In genomic region chr18:21109936-21110666, GRCh38 we compare ENCODE assay signal across 7 cellular contexts. TPM values are rescaled to one million over a fixed set of nuclear protein-coding genes. Genes with fewer than 3 reads are reported as not detected.
DNase-seq lines count a peak whose midpoint lies in the region; ATAC-seq and TF ChIP-seq lines count a peak whose summit lies in the region.

No MANE protein-coding gene starts in this region.

- ATAC-seq in GM23338 (no peak), RWPE2 (ENCODE audit: low read depth) (no peak), left colon (no peak), GM19328 (IDR thresholded peaks at IDR 0.05; ENCODE audit: unreplicated experiment) (no peak)

- H3K27ac ChIP-seq in GM23338 (ENCODE audit: low read depth) (no peak overlapping the region), RWPE2 (ENCODE audit: poor library complexity, severe bottlenecking) (peak overlapping the region; percentile 81), smooth muscle cell (ENCODE audit: low read depth) (peak overlapping the region; percentile 87)

- no peaks in the 10 kb centered on the region for H3K9me3 Mint-ChIP-seq in GM23338

- H3K4me3 ChIP-seq in GM23338 (peak overlapping the region; percentile 94), RWPE2 (ENCODE audit: severe bottlenecking) (peak overlapping the region; percentile 92), fibroblast of the aortic adventitia (ENCODE audit: low read depth, low read length) (peak overlapping the region; percentile 95), smooth muscle cell (peak overlapping the region; percentile 99)

- WGBS in smooth muscle cell (ENCODE audit: low lambda C conversion rate), result 2% methylated on average over 8 of the region's 8 CpGs

- H3K4me1 Mint-ChIP-seq in GM23338, result peaks cover 16% of the 10 kb centered on the region

- H3K9me2 ChIP-seq in GM23338 (ENCODE audit: insufficient read depth), result no peaks in the 10 kb centered on the region

- TF ChIP-seq CTCF in GM23338 (conservative IDR thresholded peaks at IDR 0.05; ENCODE audit: low read depth in 2 of 2) (no peak), RWPE2 (IDR thresholded peaks at IDR 0.05; ENCODE audit: poor library complexity, severe bottlenecking) (no peak), fibroblast of the aortic adventitia (IDR thresholded peaks at IDR 0.05; ENCODE audit: insufficient read depth, low read length) (no peak), smooth muscle cell (IDR thresholded peaks at IDR 0.05; ENCODE audit: borderline replicate concordance, insufficient read depth, poor library complexity, severe bottlenecking) (no peak)

- H3K4me1 ChIP-seq in GM23338 (ENCODE audit: insufficient read depth), result peaks cover 28% of the 10 kb centered on the region
- peaks cover 9% of the 10 kb centered on the region for H3K4me1 ChIP-seq in RWPE2 (ENCODE audit: insufficient read depth, poor library complexity, severe bottlenecking)
- peaks cover 19% of the 10 kb centered on the region for H3K4me1 ChIP-seq in smooth muscle cell (ENCODE audit: low read depth)

- peak overlapping the region; percentile 91 for H3K9ac ChIP-seq in smooth muscle cell (ENCODE audit: low read depth)

- H3K27me3 ChIP-seq in GM23338 (ENCODE audit: insufficient read depth), result peaks cover 11% of the 10 kb centered on the region
- no peaks in the 10 kb centered on the region for H3K27me3 ChIP-seq in RWPE2 (ENCODE audit: insufficient read depth, poor library complexity, severe bottlenecking)
- H3K27me3 ChIP-seq in smooth muscle cell (ENCODE audit: low read depth), result no peaks in the 10 kb centered on the region

- H3K9me3 ChIP-seq in RWPE2 (ENCODE audit: severe bottlenecking), result no peaks in the 10 kb centered on the region
- H3K9me3 ChIP-seq in smooth muscle cell (replicated peaks; ENCODE audit: low read depth), result no peaks in the 10 kb centered on the region

- H3K4me3 Mint-ChIP-seq in GM23338, result no peak overlapping the region; the same call in 2 of the 3 replicates

- H3K36me3 ChIP-seq in GM23338 (ENCODE audit: insufficient read depth), result no peaks in the 10 kb centered on the region
- peaks cover 8% of the 10 kb centered on the region for H3K36me3 ChIP-seq in RWPE2 (ENCODE audit: low read depth)
- H3K36me3 ChIP-seq in smooth muscle cell (ENCODE audit: low read depth), result no peaks in the 10 kb centered on the region

- H3K79me2 ChIP-seq in GM23338 (replicated peaks; ENCODE audit: insufficient read depth) (peaks cover 57% of the 10 kb centered on the region), smooth muscle cell (ENCODE audit: low read depth) (peaks cover 63% of the 10 kb centered on the region)

- DNase-seq in GM23338 (ENCODE audit: low spot score), result no peak
- DNase-seq in RWPE2 (ENCODE audit: low spot score), result no peak
- DNase-seq in fibroblast of the aortic adventitia (ENCODE audit: low read depth), result no peak
- no peak for DNase-seq in smooth muscle cell (lab: John Stamatoyannopoulos, UW; ENCODE audit: unreplicated experiment)
- DNase-seq in left colon, result no peak
- DNase-seq in T-helper 9 cell, result no peak

- H3F3A ChIP-seq in GM23338 (replicated peaks; ENCODE audit: low read depth) (no peaks in the 10 kb centered on the region), smooth muscle cell (ENCODE audit: low read depth) (no peaks in the 10 kb centered on the region)

- H3K27ac Mint-ChIP-seq in GM23338, result peak overlapping the region; percentile 17; the same call in 1 of the 2 replicates

- peak overlapping the region; percentile 83 for H3K4me2 ChIP-seq in GM23338
- H3K4me2 ChIP-seq in smooth muscle cell, result peak overlapping the region; percentile 89

- intact Hi-C loops in left colon (cut with DNase I, micrococcal nuclease), result no loop called here

- H3K27me3 Mint-ChIP-seq in GM23338 (ENCODE audit: insufficient read depth, low read depth, poor library complexity), result peaks cover 6% of the 10 kb centered on the region

- no peaks in the 10 kb centered on the region; the same call in 2 of the 3 replicates for H3K36me3 Mint-ChIP-seq in GM23338 (ENCODE audit: low read depth)

- H4K20me1 ChIP-seq in GM23338 (replicated peaks; ENCODE audit: insufficient read depth) (peaks cover 46% of the 10 kb centered on the region), smooth muscle cell (ENCODE audit: low read depth) (peaks cover 57% of the 10 kb centered on the region)

- H2AFZ ChIP-seq in GM23338, result no peak overlapping the region
- no peak overlapping the region for H2AFZ ChIP-seq in smooth muscle cell (ENCODE audit: low read depth)

TF ChIP-seq in GM23338, 12 proteins besides CTCF, POLR2A, EP300 and RAD21 (continues in another document):
- TF ChIP-seq ZNF462 (CRISPR knock-in tag; IDR thresholded peaks at IDR 0.05) (no peak), NANOG (IDR thresholded peaks at IDR 0.05; ENCODE audit: borderline replicate concordance) (no peak), CREB1 (CRISPR knock-in tag; IDR thresholded peaks at IDR 0.05; ENCODE audit: low read depth) (no peak)

RNA-seq across cellular contexts. Expression of gene ROCK1, which starts 1.5 kb away (rescaled TPM):
- total RNA-seq in GM23338 (2014; rRNA removed; shearing (Covaris generic)), result 37.2 and 39.5 TPM in 2 replicates
- polyA plus RNA-seq in GM23338 (2016; fragmentation: Nextera tagmentation; extraction: Ambion mirVana) (36.5 and 42.8 TPM in 2 replicates), smooth muscle cell (23.9 and 25.8 TPM in 2 replicates)
- total RNA-seq in fibroblast of the aortic adventitia (ENCODE audit: low replicate concordance) (56.4 and 63.2 TPM in 2 replicates), smooth muscle cell (38.7 and 47.4 TPM in 2 replicates), left colon (10 to 100 TPM; 35.8 to 36.7 TPM)
